14 cellular contexts compared by ENCODE assay signal in the genomic region with DNA sequence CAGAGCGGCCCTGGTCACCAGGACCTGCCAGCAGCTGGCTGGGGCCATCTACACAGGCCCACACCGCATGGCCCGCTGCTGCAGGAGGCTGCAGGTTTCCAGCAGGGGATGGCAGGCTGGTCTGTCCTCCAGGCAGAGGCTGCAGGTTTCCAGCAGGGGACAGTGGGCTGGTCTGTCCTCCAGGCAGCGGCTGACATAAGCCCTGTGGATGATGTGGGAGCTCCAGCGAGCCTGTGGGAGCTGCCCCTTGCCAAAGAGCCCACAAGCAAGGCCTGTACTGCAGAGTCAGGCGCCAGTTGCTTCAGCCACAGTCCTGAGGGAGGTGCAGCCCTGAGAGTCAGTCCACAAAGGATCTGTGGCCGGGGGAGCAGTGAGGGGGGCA. TPM values are rescaled to one million over a fixed set of nuclear protein-coding genes. Genes with fewer than 3 reads are reported as not detected.
DNase-seq lines count a peak whose midpoint lies in the region; ATAC-seq and TF ChIP-seq lines count a peak whose summit lies in the region.
"Had no signal": no experiment of that assay in that cellular context is flagged by ENCODE, and none has a peak within 500 bp of the region (broad histone marks: within the 10 kb centered on the region; RNA-seq: fewer than 3 reads in every experiment).

No MANE protein-coding gene starts in this region.

- TF ChIP-seq CTCF in PC-3 (conservative IDR thresholded peaks at IDR 0.05; ENCODE audit: low read depth, low read length) (no peak), heart right ventricle (IDR thresholded peaks at IDR 0.05) (peak in 1 of 9 donors; percentile 17)

- no peaks in the 10 kb centered on the region for H3K9me3 ChIP-seq in PC-3 (ENCODE audit: low read length)
- no peaks in the 10 kb centered on the region for H3K9me3 ChIP-seq in heart right ventricle
- no peaks in the 10 kb centered on the region for H3K9me3 ChIP-seq in skeletal muscle tissue (ENCODE audit: control insufficient read depth in 3 of 3, low read length in 3 of 3)
- H3K9me3 ChIP-seq: MG63, suprapubic skin had no signal

- no TSS peak for BruUV-seq in PC-3 (replicated peaks; lab: Mats Ljungman, UMichigan)

- ATAC-seq in PC-3: peak; percentile 6
- peak in 4 of 8 donors; percentile 1 to 10 (median 4) for ATAC-seq in heart right ventricle
- ATAC-seq in GM21423 (IDR thresholded peaks at IDR 0.05; ENCODE audit: unreplicated experiment): no peak

- intact Hi-C loops in PC-3 (cut with micrococcal nuclease): loop anchor here (5.0 kb wide), 2 partner anchors 148 to 178 kb away; partner anchors contain the start of gene ZDHHC11
- intact Hi-C loops in heart right ventricle (cut with DNase I): loop anchor here in 7 of 10 donors (5.0 to 10.0 kb wide), 4 partner anchors 83 to 233 kb away; partner anchors contain the start of gene ZDHHC11B (in 1 of the 7)

- CTCF ChIA-PET in PC-3 (lab: Charles Lee): no interaction called here

- no peak overlapping the region for H3K4me2 ChIP-seq in PC-3 (ENCODE audit: low read length)

- no peak overlapping the region for H2AFZ ChIP-seq in PC-3 (ENCODE audit: low read length)

- H3K9me2 ChIP-seq in PC-3 (replicated peaks; ENCODE audit: low read length): no peaks in the 10 kb centered on the region

- H3K36me3 ChIP-seq in PC-3 (ENCODE audit: low read depth, low read length) (no peaks in the 10 kb centered on the region), heart right ventricle (no peaks in the 10 kb centered on the region), skeletal muscle tissue (ENCODE audit: control insufficient read depth in 3 of 3, insufficient read depth in 3 of 3, low read length in 3 of 3) (peaks cover 0 to 3% (median 0%) of the 10 kb centered on the region in 3 donors)
- H3K36me3 ChIP-seq: MG63, suprapubic skin had no signal

- DNase-seq in NCI-H748 (lab: John Stamatoyannopoulos, UW; ENCODE audit: unreplicated experiment) (peak; percentile 57), NCI-H748 treated with DMSO at 0.1 percent for 48 hours (lab: John Stamatoyannopoulos, UW) (no peak), PC-3 (peak; percentile 25), heart right ventricle (peak in 1 of 2 donors; percentile 3), GM19238 (ENCODE audit: insufficient read length, low spot score) (no peak), NCI-H1436 treated with DMSO at 0.1 percent for 48 hours (lab: John Stamatoyannopoulos, UW) (no peak)
- DNase-seq: ACHN; activated CD4-positive, alpha-beta T cell treated with anti-CD3 and anti-CD28 coated beads, Interleukin-2, amount 50 U/mL, for 4 hours; mammary epithelial cell; MG63; NCI-H774 had no signal

- no peaks in the 10 kb centered on the region for H3F3A ChIP-seq in PC-3 (ENCODE audit: low read length, unreplicated experiment)

- H3K27me3 ChIP-seq in PC-3 (ENCODE audit: low read length): no peaks in the 10 kb centered on the region
- peaks cover 0 to 25% (median 0%) of the 10 kb centered on the region in 7 donors for H3K27me3 ChIP-seq in heart right ventricle
- H3K27me3 ChIP-seq in skeletal muscle tissue (ENCODE audit: control insufficient read depth in 3 of 3, insufficient read depth in 3 of 3, low read length in 3 of 3): no peaks in the 10 kb centered on the region
- H3K27me3 ChIP-seq: suprapubic skin had no signal

- H4K20me1 ChIP-seq in PC-3 (ENCODE audit: low read length): no peaks in the 10 kb centered on the region

- no peak overlapping the region for H3K4me3 ChIP-seq in PC-3 (ENCODE audit: low read length)
- H3K4me3 ChIP-seq in heart right ventricle: no peak overlapping the region
- H3K4me3 ChIP-seq in skeletal muscle tissue (ENCODE audit: low read length in 3 of 3): peak overlapping the region; percentile 30 to 60 (median 50)
- H3K4me3 ChIP-seq: MG63, suprapubic skin had no signal

- H3K27ac ChIP-seq in PC-3 (ENCODE audit: low read length) (no peak overlapping the region), heart right ventricle (peak overlapping the region in 8 of 10 donors; percentile 48 to 83 (median 70)), skeletal muscle tissue (ENCODE audit: low read depth, low read length) (peak overlapping the region; percentile 73)

- H3K9ac ChIP-seq in PC-3 (ENCODE audit: low read length) (no peak overlapping the region), skeletal muscle tissue (ENCODE audit: low read depth in 1 of 3, low read length in 3 of 3) (peak overlapping the region in 2 of 3 donors; percentile 51 to 82)

- POLR2A ChIA-PET in PC-3 (lab: Charles Lee; ENCODE audit: unreplicated experiment): no interaction called here

- no peaks in the 10 kb centered on the region for H3K79me2 ChIP-seq in PC-3 (ENCODE audit: low read length)

- WGBS in heart right ventricle, 2 donors: 37 to 56% methylated on average over 5 to 7 of the region's 7 CpGs

- H3K4me1 ChIP-seq in PC-3 (ENCODE audit: insufficient read depth, low read length) (peaks cover 29% of the 10 kb centered on the region), heart right ventricle (peaks cover 25 to 45% (median 37%) of the 10 kb centered on the region in 9 donors), skeletal muscle tissue (ENCODE audit: control insufficient read depth in 3 of 3, insufficient read depth in 3 of 3, low read length in 3 of 3) (peaks cover 46 to 57% (median 55%) of the 10 kb centered on the region in 3 donors)

RNA-seq across cellular contexts. Expression of gene TPPP, which starts 18.5 kb away (rescaled TPM):
- 1.7 and 1.9 TPM in 2 replicates for total RNA-seq in PC-3 (2014; rRNA removed)
- 10 to 100 TPM in 7 of 10 donors, 1 to 10 TPM in 3; 9.7 to 50.6 (median 12.9) TPM for total RNA-seq in heart right ventricle
- 1 to 10 TPM; 4.6 to 5.9 TPM for polyA plus RNA-seq in heart right ventricle
- 3.7 TPM for total RNA-seq in skeletal muscle tissue

Comparison
In these comparisons a context has a peak if more than half of its experiments do, and no peak if none do; other contexts are left out.
1. DNase-seq: peak in NCI-H748 (single experiment) and PC-3 (single experiment); none in NCI-H748 treated with DMSO at 0.1 percent for 48 hours (single experiment), GM19238 (single experiment) and NCI-H1436 treated with DMSO at 0.1 percent for 48 hours (single experiment).
2. H3K4me3 ChIP-seq: peak in skeletal muscle tissue (3 of 3); none in PC-3 (single experiment) and heart right ventricle (0 of 10).